ENCODE assay signal across 10 cellular contexts in genomic region chr4:41590591-41590990, GRCh38. TPM values are rescaled to one million over a fixed set of nuclear protein-coding genes. Genes with fewer than 3 reads are reported as not detected.
A peak's percentile ranks its signal among the peaks of the same experiment; 100 is the strongest.
DNase-seq lines count a peak whose midpoint lies in the region; ATAC-seq and TF ChIP-seq lines count a peak whose summit lies in the region.
"Had no signal": no experiment of that assay in that cellular context is flagged by ENCODE, and none has a peak within 500 bp of the region (broad histone marks: within the 10 kb centered on the region; RNA-seq: fewer than 3 reads in every experiment).

No MANE protein-coding gene starts in this region.

- POLR2A ChIA-PET in activated CD4-positive, alpha-beta memory T cell treated with anti-CD3 and anti-CD28 coated beads, Interleukin-2, amount 10 ng/mL, durations not matched to agents 7 days and 5 days (lab: Charles Lee) = no interaction called here

- 59% methylated on average over 3 of the region's 3 CpGs for whole genome bisulfite sequencing in esophagus muscularis mucosa
- WGBS in thyroid gland, 2 donors = 16 to 20% methylated on average over 3 of the region's 3 CpGs

- H3K4me1 ChIP-seq in esophagus muscularis mucosa (peaks cover 19 to 43% (median 24%) of the 10 kb centered on the region in 4 donors), thyroid gland (peaks cover 39 to 54% of the 10 kb centered on the region in 2 donors)

- TF ChIP-seq CTCF in esophagus muscularis mucosa (IDR thresholded peaks at IDR 0.05) (no peak), thyroid gland (IDR thresholded peaks at IDR 0.05) (no peak)

- TF ChIP-seq POLR2A in esophagus muscularis mucosa (IDR thresholded peaks at IDR 0.05; ENCODE audit: low read depth) (no peak), thyroid gland (IDR thresholded peaks at IDR 0.05) (no peak)

- H3K27me3 Mint-ChIP-seq in activated CD4-positive, alpha-beta memory T cell treated with anti-CD3 and anti-CD28 coated beads, Interleukin-2, amount 10 ng/mL, durations not matched to agents 7 days and 5 days = no peaks in the 10 kb centered on the region

- no peak for ATAC-seq in GM21423 (IDR thresholded peaks at IDR 0.05; ENCODE audit: unreplicated experiment)
- ATAC-seq: gastroesophageal sphincter had no signal

- H3K9me3 ChIP-seq in esophagus muscularis mucosa (no peaks in the 10 kb centered on the region), thyroid gland (no peaks in the 10 kb centered on the region)
- H3K9me3 ChIP-seq: gastroesophageal sphincter had no signal

- no peaks in the 10 kb centered on the region for H3K9me3 Mint-ChIP-seq in activated CD4-positive, alpha-beta memory T cell treated with anti-CD3 and anti-CD28 coated beads, Interleukin-2, amount 10 ng/mL, durations not matched to agents 7 days and 5 days

- H3K4me3 ChIP-seq in esophagus muscularis mucosa (no peak overlapping the region), thyroid gland (replicated peaks in 1 of 3) (no peak overlapping the region)
- H3K4me3 ChIP-seq: gastroesophageal sphincter had no signal

- intact Hi-C loops in esophagus muscularis mucosa (cut with DNase I) = no loop called here
- intact Hi-C loops in thyroid gland (cut with DNase I) = no loop called here

- H3K27ac Mint-ChIP-seq in activated CD4-positive, alpha-beta memory T cell treated with anti-CD3 and anti-CD28 coated beads, Interleukin-2, amount 10 ng/mL, durations not matched to agents 7 days and 5 days = no peak overlapping the region

- no peaks in the 10 kb centered on the region for H3K4me1 Mint-ChIP-seq in activated CD4-positive, alpha-beta memory T cell treated with anti-CD3 and anti-CD28 coated beads, Interleukin-2, amount 10 ng/mL, durations not matched to agents 7 days and 5 days

- H3K27ac ChIP-seq in esophagus muscularis mucosa (replicated peaks in 1 of 4) (no peak overlapping the region), thyroid gland (peak overlapping the region; percentile 39 to 71 (median 68))
- H3K27ac ChIP-seq: gastroesophageal sphincter had no signal

- no peak overlapping the region for H3K4me3 Mint-ChIP-seq in activated CD4-positive, alpha-beta memory T cell treated with anti-CD3 and anti-CD28 coated beads, Interleukin-2, amount 10 ng/mL, durations not matched to agents 7 days and 5 days

- H3K27me3 ChIP-seq in esophagus muscularis mucosa = no peaks in the 10 kb centered on the region
- no peaks in the 10 kb centered on the region for H3K27me3 ChIP-seq in thyroid gland
- H3K27me3 ChIP-seq: gastroesophageal sphincter had no signal

- no peaks in the 10 kb centered on the region for H3K36me3 ChIP-seq in esophagus muscularis mucosa
- H3K36me3 ChIP-seq in thyroid gland = no peaks in the 10 kb centered on the region
- H3K36me3 ChIP-seq: gastroesophageal sphincter had no signal

- CTCF ChIA-PET in activated CD4-positive, alpha-beta memory T cell treated with anti-CD3 and anti-CD28 coated beads, Interleukin-2, amount 10 ng/mL, durations not matched to agents 7 days and 5 days (lab: Charles Lee) = no interaction called here

- no peak for TF ChIP-seq EP300 in esophagus muscularis mucosa (IDR thresholded peaks at IDR 0.05)

- no peaks in the 10 kb centered on the region for H3K36me3 Mint-ChIP-seq in activated CD4-positive, alpha-beta memory T cell treated with anti-CD3 and anti-CD28 coated beads, Interleukin-2, amount 10 ng/mL, durations not matched to agents 7 days and 5 days (ENCODE audit: low read depth)

- DNase-seq in NCI-H1436 (lab: John Stamatoyannopoulos, UW) (peak; percentile 40), NCI-H1436 treated with DMSO at 0.1 percent for 48 hours (lab: John Stamatoyannopoulos, UW) (no peak), NCI-H69 (lab: John Stamatoyannopoulos, UW) (peak; percentile 57), esophagus muscularis mucosa (ENCODE audit: extremely low spot score) (peak; percentile 60), thyroid gland (peak; percentile 81 to 83), activated gamma-delta T cell (lab: John Stamatoyannopoulos, UW) (no peak)
- no peak for DNase-seq in activated CD4-positive, alpha-beta memory T cell treated with anti-CD3 and anti-CD28 coated beads, Interleukin-2, amount 10 ng/mL, durations not matched to agents 7 days and 5 days
- DNase-seq: NCI-H82 had no signal

RNA-seq across cellular contexts. Expression of gene LIMCH1, which starts 52.6 kb away (rescaled TPM):
- 100 to 1,000 TPM in 1 of 4 donors, 10 to 100 TPM in 3; 49.0 to 101 (median 72.1) TPM for total RNA-seq in esophagus muscularis mucosa
- 100 to 1,000 TPM; 136 to 267 (median 156) TPM for total RNA-seq in thyroid gland
- not detected for total RNA-seq in activated CD4-positive, alpha-beta memory T cell treated with anti-CD3 and anti-CD28 coated beads, Interleukin-2, amount 10 ng/mL, durations not matched to agents 7 days and 5 days

Comparison
In these comparisons a context has a peak if more than half of its experiments do, and no peak if none do; other contexts are left out.
1. DNase-seq: peak in NCI-H1436 (single experiment), NCI-H69 (single experiment), esophagus muscularis mucosa (single experiment) and thyroid gland (2 of 2); none in NCI-H1436 treated with DMSO at 0.1 percent for 48 hours (single experiment), activated gamma-delta T cell (single experiment) and activated CD4-positive, alpha-beta memory T cell treated with anti-CD3 and anti-CD28 coated beads, Interleukin-2, amount 10 ng/mL, durations not matched to agents 7 days and 5 days (single experiment).
2. H3K27ac ChIP-seq: peak in thyroid gland (3 of 3); none in esophagus muscularis mucosa (0 of 4).
3. RNA of gene LIMCH1, which starts 52.6 kb away (total RNA-seq): 136 to 267 TPM in thyroid gland and 49.0 to 101 TPM in esophagus muscularis mucosa; not detected in activated CD4-positive, alpha-beta memory T cell treated with anti-CD3 and anti-CD28 coated beads, Interleukin-2, amount 10 ng/mL, durations not matched to agents 7 days and 5 days; every median in the first group is over 10 times any median in the second.